ENCODE assay signal across 12 cellular contexts in genomic region chr9:98157372-98157771, GRCh38. TPM values are rescaled to one million over a fixed set of nuclear protein-coding genes. Genes with fewer than 3 reads are reported as not detected.
DNase-seq lines count a peak whose midpoint lies in the region; ATAC-seq and TF ChIP-seq lines count a peak whose summit lies in the region.
"Had no signal": no experiment of that assay in that cellular context is flagged by ENCODE, and none has a peak within 500 bp of the region (broad histone marks: within the 10 kb centered on the region; RNA-seq: fewer than 3 reads in every experiment).

No MANE protein-coding gene starts in this region.

- TF ChIP-seq CTCF in PC-3 (conservative IDR thresholded peaks at IDR 0.05; ENCODE audit: low read depth, low read length) = no peak
- TF ChIP-seq CTCF in sigmoid colon (IDR thresholded peaks at IDR 0.05) = no peak

- no peaks in the 10 kb centered on the region for H4K20me1 ChIP-seq in PC-3 (ENCODE audit: low read length)

- TF ChIP-seq POLR2A in sigmoid colon (IDR thresholded peaks at IDR 0.05) = no peak

- H3K4me2 ChIP-seq in PC-3 (ENCODE audit: low read length) = peak overlapping the region; percentile 17; the same call in 1 of the 2 replicates
- H3K4me2 ChIP-seq: GM23338 had no signal

- DNase-seq in activated effector memory CD4-positive, alpha-beta T cell treated with anti-CD3 and anti-CD28 coated beads, Interleukin-2, amount 50 U/mL, for 16 hours = peak; percentile 47
- DNase-seq in activated effector memory CD4-positive, alpha-beta T cell treated with Interleukin-2 at 50 U/mL for 16 hours = no peak
- DNase-seq in PC-3 = no peak
- peak; percentile 72 for DNase-seq in mesenteric fat pad (ENCODE audit: low spot score)
- peak; percentile 41 for DNase-seq in sigmoid colon
- no peak for DNase-seq in dermis blood vessel endothelial cell
- no peak for DNase-seq in NCI-H187 treated with DMSO at 0.1 percent for 48 hours (lab: John Stamatoyannopoulos, UW)
- DNase-seq: DMS79, H9 had no signal

- peak overlapping the region; percentile 8; the same call in 1 of the 2 replicates for H3K27ac ChIP-seq in PC-3 (ENCODE audit: low read length)
- no peak overlapping the region for H3K27ac ChIP-seq in sigmoid colon

- no peak for TF ChIP-seq EP300 in sigmoid colon (IDR thresholded peaks at IDR 0.05)

- intact Hi-C loops in PC-3 (cut with micrococcal nuclease) = loop anchor here (5.0 kb wide), 1 partner anchor 35 kb away; no protein-coding TSS in a partner anchor
- intact Hi-C loops in sigmoid colon (cut with DNase I) = no loop called here

- peaks cover 34% of the 10 kb centered on the region for H3K4me1 ChIP-seq in PC-3 (ENCODE audit: insufficient read depth, low read length)
- H3K4me1 ChIP-seq in sigmoid colon = no peaks in the 10 kb centered on the region

- no peak overlapping the region for H2AFZ ChIP-seq in PC-3 (ENCODE audit: low read length)
- H2AFZ ChIP-seq: GM23338 had no signal

- no TSS peak for BruUV-seq in PC-3 (replicated peaks; lab: Mats Ljungman, UMichigan)

- CTCF ChIA-PET in PC-3 (lab: Charles Lee) = no interaction called here

- H3K36me3 ChIP-seq in PC-3 (ENCODE audit: low read depth, low read length) (no peaks in the 10 kb centered on the region), sigmoid colon (no peaks in the 10 kb centered on the region)

- POLR2A ChIA-PET in PC-3 (lab: Charles Lee; ENCODE audit: unreplicated experiment) = no interaction called here

- no peaks in the 10 kb centered on the region for H3F3A ChIP-seq in PC-3 (ENCODE audit: low read length, unreplicated experiment)

- H3K4me3 ChIP-seq in PC-3 (ENCODE audit: low read length) (no peak overlapping the region), sigmoid colon (no peak overlapping the region)
- H3K4me3 ChIP-seq: GM12878, GM23338 had no signal

- H3K79me2 ChIP-seq in PC-3 (ENCODE audit: low read length) = no peaks in the 10 kb centered on the region

- H3K9me3 ChIP-seq in PC-3 (ENCODE audit: low read length) (no peaks in the 10 kb centered on the region), sigmoid colon (no peaks in the 10 kb centered on the region)

- no peaks in the 10 kb centered on the region for H3K27me3 ChIP-seq in PC-3 (ENCODE audit: low read length)
- H3K27me3 ChIP-seq in sigmoid colon = no peaks in the 10 kb centered on the region

- 96 to 97% methylated on average over 10 of the region's 10 CpGs for WGBS in sigmoid colon, 2 donors

- no peaks in the 10 kb centered on the region for H3K9me2 ChIP-seq in PC-3 (replicated peaks; ENCODE audit: low read length)

- H3K9ac ChIP-seq in PC-3 (ENCODE audit: low read length) = no peak overlapping the region

- no peak for ATAC-seq in PC-3
- ATAC-seq in GM18520 (IDR thresholded peaks at IDR 0.05; ENCODE audit: unreplicated experiment) = no peak
- ATAC-seq: GM12878, GM23338 had no signal

RNA-seq across cellular contexts. Expression of gene CORO2A, which starts 35.1 kb away (rescaled TPM):
- total RNA-seq in PC-3 (2014; rRNA removed) = 2.2 and 2.8 TPM in 2 replicates
- 2.5 TPM for total RNA-seq in mesenteric fat pad
- total RNA-seq in sigmoid colon = 1 to 10 TPM; 1.2 to 1.8 (median 1.4) TPM
- polyA plus RNA-seq in sigmoid colon = 10 to 100 TPM; 16.8 to 39.6 (median 33.3) TPM
- 1.0 and 1.7 TPM in 2 replicates for total RNA-seq in dermis blood vessel endothelial cell

RNA-seq across cellular contexts. Expression of gene TRIM14, which starts 38.4 kb away (rescaled TPM):
- total RNA-seq in PC-3 (2014; rRNA removed) (11.2 and 17.3 TPM in 2 replicates), mesenteric fat pad (13.8 TPM), sigmoid colon (10 to 100 TPM in 2 of 4 donors, 1 to 10 TPM in 2; 7.2 to 13.2 (median 9.0) TPM), dermis blood vessel endothelial cell (1.5 and 4.8 TPM in 2 replicates)
- polyA plus RNA-seq in sigmoid colon = 10 to 100 TPM; 14.4 to 40.1 (median 17.8) TPM

Comparison
In these comparisons a context has a peak if more than half of its experiments do, and no peak if none do; other contexts are left out.
1. DNase-seq: peak in activated effector memory CD4-positive, alpha-beta T cell treated with anti-CD3 and anti-CD28 coated beads, Interleukin-2, amount 50 U/mL, for 16 hours (single experiment), mesenteric fat pad (single experiment) and sigmoid colon (single experiment); none in activated effector memory CD4-positive, alpha-beta T cell treated with Interleukin-2 at 50 U/mL for 16 hours (single experiment), PC-3 (single experiment), dermis blood vessel endothelial cell (single experiment) and NCI-H187 treated with DMSO at 0.1 percent for 48 hours (single experiment).